ENCODE assay signal across 7 cellular contexts in the genomic region with DNA sequence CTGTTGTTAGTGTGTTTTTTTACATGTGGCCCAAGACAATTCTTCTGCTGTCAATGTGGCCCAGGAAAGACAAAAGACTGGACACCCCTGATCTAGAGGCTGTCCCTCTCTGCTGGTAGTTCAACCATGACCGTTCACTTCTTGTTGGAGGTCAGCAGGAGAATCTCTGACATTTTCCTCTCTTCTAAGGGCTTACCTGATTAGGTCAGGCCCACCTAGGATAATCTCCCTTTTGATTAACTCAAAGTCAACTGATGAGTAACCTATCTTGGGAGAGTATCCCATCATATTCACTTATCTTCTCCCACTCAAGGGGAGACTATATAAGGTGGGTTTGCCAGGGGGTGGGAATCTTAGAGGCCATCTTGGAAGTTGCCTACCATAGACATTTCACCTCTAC.
"Had no signal": no experiment of that assay in that cellular context is flagged by ENCODE, and none has a peak within 500 bp of the region (broad histone marks: within the 10 kb centered on the region; RNA-seq: fewer than 3 reads in every experiment).

No MANE protein-coding gene starts in this region.

- FAIRE-seq: HepG2, HTR-8/SVneo had no signal

- ATAC-seq: HepG2 had no signal

- DNase-seq: IMR-90, KBM-7, KG1 had no signal

- H3K27ac ChIP-seq: HL-60, KMS-11 had no signal

- H3K4me2 ChIP-seq: KMS-11 had no signal

- H3K9ac ChIP-seq: KMS-11 had no signal
